In the genomic region with DNA sequence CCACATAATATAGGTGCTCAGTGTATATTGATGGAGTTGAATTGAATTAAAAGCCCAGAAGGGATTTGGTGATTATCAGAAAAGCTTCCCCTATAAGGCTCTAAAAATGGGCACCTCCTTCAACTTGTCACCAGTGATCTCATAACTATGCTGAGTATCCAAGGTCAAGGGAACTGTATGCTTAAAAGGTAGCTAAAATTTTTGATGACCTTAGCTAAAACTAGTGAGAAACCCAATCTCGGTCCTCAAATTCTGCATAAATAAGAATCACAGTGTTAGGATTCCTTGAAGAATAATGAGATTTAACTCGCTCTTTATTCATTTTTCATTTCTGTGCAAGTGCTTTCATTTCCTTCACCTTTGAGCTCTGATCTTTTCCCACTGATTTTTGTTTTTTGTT, we compare ENCODE assay signal across 30 cellular contexts.
"Had no signal": no experiment of that assay in that cellular context is flagged by ENCODE, and none has a peak within 500 bp of the region (broad histone marks: within the 10 kb centered on the region; RNA-seq: fewer than 3 reads in every experiment).

No MANE protein-coding gene starts in this region.

- H3K9me3 ChIP-seq: neutrophil, ovary, psoas muscle, suprapubic skin, testis, tibial artery, transverse colon, upper lobe of right lung, uterus had no signal

- H3K4me2 ChIP-seq: smooth muscle cell had no signal

- ATAC-seq: naive thymus-derived CD8-positive, alpha-beta T cell; natural killer cell treated with Interleukin-12 subunit alpha and Interleukin-12 subunit beta and Interleukin-15 and Interleukin-18, amount 100 ng/mL, for 72 hours; psoas muscle; right cardiac atrium; sciatic nerve; stimulated activated memory B cell treated with anti-CD40 and anti-IgM and Interleukin-4, amounts not matched to agents 10 μg/mL and 1 μg/mL and 100 μg/mL, for 72 hours; stimulated activated naive CD8-positive, alpha-beta T cell treated with anti-CD3 and anti-CD28 coated beads, Interleukin-15, amount 100 ng/mL, for 72 hours; stimulated activated naive CD8-positive, alpha-beta T cell treated with anti-CD3 and anti-CD28 coated beads, Interleukin-15, Interleukin-2, amounts not matched to agents 100 U/mL and 50 U/mL, for 24 hours; upper lobe of right lung had no signal

- DNase-seq: naive thymus-derived CD8-positive, alpha-beta T cell; nephron progenitor cell; nucleus accumbens; ovary; posterior cingulate gyrus; psoas muscle; right cardiac atrium; spleen; stimulated activated CD4-positive, alpha-beta T cell treated with anti-CD3 and anti-CD28 coated beads, Interleukin-12 subunit alpha, Interleukin-12 subunit beta, amount 100 ng/mL, for 4 hours; stimulated activated CD4-positive, alpha-beta T cell treated with anti-CD3 and anti-CD28 coated beads, Interleukin-1b, Interleukin-23, amount 100 ng/mL, for 48 hours; stimulated activated CD4-positive, alpha-beta T cell treated with anti-CD3 and anti-CD28 coated beads, Interleukin-4, amount 100 ng/mL, for 1 hour; stimulated activated CD4-positive, alpha-beta T cell treated with anti-CD3 and anti-CD28 coated beads, Interleukin-4, amount 100 ng/mL, for 4 hours; stimulated activated CD8-positive, alpha-beta memory T cell treated with anti-CD3 and anti-CD28 coated beads, Interleukin-4, amount 100 ng/mL, for 48 hours; stimulated activated naive CD4-positive, alpha-beta T cell; stimulated activated naive CD8-positive, alpha-beta T cell treated with anti-CD3 and anti-CD28 coated beads, Interleukin-15, amount 100 ng/mL, for 72 hours; stimulated activated naive CD8-positive, alpha-beta T cell treated with anti-CD3 and anti-CD28 coated beads, Interleukin-15, Interleukin-2, amounts not matched to agents 100 U/mL and 50 U/mL, for 24 hours; substantia nigra; testis; tibial artery; transverse colon; upper lobe of right lung; uterus had no signal

- H3K27ac ChIP-seq: neutrophil, ovary, parathyroid adenoma, psoas muscle, skin epidermis, spleen, suprapubic skin, testis, tibial artery, transverse colon, upper lobe of right lung, uterus had no signal

- H3K27me3 ChIP-seq: neutrophil, ovary, suprapubic skin, testis, tibial artery, transverse colon, upper lobe of right lung, uterus had no signal

- H3K79me2 ChIP-seq: parathyroid adenoma had no signal

- H2AFZ ChIP-seq: parathyroid adenoma had no signal

- H3K36me3 ChIP-seq: neutrophil, ovary, spleen, suprapubic skin, tibial artery, transverse colon, upper lobe of right lung, uterus had no signal

- H3K4me3 ChIP-seq: ovary, psoas muscle, skin epidermis, smooth muscle cell, spleen, suprapubic skin, testis, tibial artery, transverse colon, upper lobe of right lung, uterus had no signal

- H3K9ac ChIP-seq: parathyroid adenoma had no signal

- H3K4me1 ChIP-seq: parathyroid adenoma, psoas muscle, spleen, suprapubic skin, testis, tibial artery, transverse colon, upper lobe of right lung, uterus had no signal
